ENCODE assay signal across 23 cellular contexts in the genomic region with DNA sequence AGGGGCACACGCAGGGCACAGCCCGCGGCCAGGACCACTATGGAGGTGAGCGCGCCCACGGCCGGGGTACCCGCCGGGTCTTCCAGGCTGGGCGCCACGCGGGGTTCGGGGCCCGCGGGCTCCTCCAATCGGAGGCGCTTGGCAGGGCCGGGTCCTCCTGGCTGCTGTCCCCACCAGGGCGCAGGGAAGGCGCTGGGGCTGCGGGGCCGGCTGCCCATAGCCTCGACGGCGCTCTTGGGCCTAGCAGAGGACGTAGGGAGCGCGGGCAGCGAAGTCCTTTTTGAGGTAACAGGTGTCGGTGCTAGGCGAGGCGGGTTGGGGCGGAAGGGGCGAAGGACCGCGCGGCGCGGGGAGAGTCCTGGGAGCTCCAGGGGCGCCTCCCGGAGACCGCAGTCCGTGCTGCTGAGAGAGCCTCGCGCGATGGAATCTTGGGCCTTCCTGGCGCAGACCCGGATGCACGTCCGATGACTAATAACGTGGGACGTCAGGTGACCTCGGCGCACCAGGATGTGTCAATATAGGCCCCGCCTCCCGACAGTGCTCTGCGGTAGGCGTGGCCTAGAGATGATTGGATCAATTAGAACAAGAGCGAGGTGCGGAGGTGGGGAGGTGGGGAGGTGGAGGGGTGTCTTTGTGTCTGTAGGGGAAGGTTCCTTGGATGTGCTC. TPM values are rescaled to one million over a fixed set of nuclear protein-coding genes. Genes with fewer than 3 reads are reported as not detected.
A peak's percentile ranks its signal among the peaks of the same experiment; 100 is the strongest.
DNase-seq lines count a peak whose midpoint lies in the region; ATAC-seq and TF ChIP-seq lines count a peak whose summit lies in the region.
"Had no signal": no experiment of that assay in that cellular context is flagged by ENCODE, and none has a peak within 500 bp of the region (broad histone marks: within the 10 kb centered on the region; RNA-seq: fewer than 3 reads in every experiment).

PRR23A (minus strand) TSS at position 218 of the 666 bp plus-strand sequence; CDS start at position 218, 0 bp downstream.

- H3K79me1 ChIP-seq in neuronal stem cell (ENCODE audit: low read depth, low read length) = no peaks in the 10 kb centered on the region

- peaks cover 14% of the 10 kb centered on the region for H3K27me3 Mint-ChIP-seq in activated naive CD4-positive, alpha-beta T cell treated with anti-CD3 and anti-CD28 coated beads for 36 hours (ENCODE audit: low read depth)

- peak in 2 of 3 donors; percentile 30 to 42 for DNase-seq in right cardiac atrium
- no peak for DNase-seq in right atrium auricular region (ENCODE audit: low spot score)
- no peak for DNase-seq in neuronal stem cell (ENCODE audit: low spot score)
- no peak for DNase-seq in activated naive CD4-positive, alpha-beta T cell treated with anti-CD3 and anti-CD28 coated beads for 36 hours
- no peak for DNase-seq in Karpas-422
- DNase-seq: 8988T; CD4-positive, alpha-beta memory T cell; DMS153; DMS79; GDM1; H7; HFFc6 had no signal

- H3K27ac ChIP-seq in right cardiac atrium (ENCODE audit: low read length) (no peak within 1 kb of the TSS), right atrium auricular region (no peak within 1 kb of the TSS), neuronal stem cell (replicated peaks; ENCODE audit: low read length) (no peak within 1 kb of the TSS), thymus (ENCODE audit: low read depth) (peak within 1 kb of the TSS; percentile 18), Karpas-422 (ENCODE audit: low read length) (no peak within 1 kb of the TSS)
- H3K27ac ChIP-seq: BLaER1, HL-60 had no signal

- H3K23ac ChIP-seq in neuronal stem cell (ENCODE audit: low read depth, low read length, poor library complexity) = no peak within 1 kb of the TSS

- no peak within 1 kb of the TSS for H2BK12ac ChIP-seq in neuronal stem cell (ENCODE audit: low read length)

- H4K91ac ChIP-seq in neuronal stem cell (ENCODE audit: low read depth, low read length, poor library complexity) = no peak within 1 kb of the TSS

- H3K36me3 Mint-ChIP-seq in activated naive CD4-positive, alpha-beta T cell treated with anti-CD3 and anti-CD28 coated beads for 36 hours (ENCODE audit: low read depth) = peaks cover 3% of the 10 kb centered on the region
- H3K36me3 Mint-ChIP-seq: CD14-positive monocyte had no signal

- H3K9ac ChIP-seq in neuronal stem cell (ENCODE audit: low read depth, low read length, poor library complexity) (no peak within 1 kb of the TSS), Karpas-422 (ENCODE audit: low read length) (no peak within 1 kb of the TSS)
- H3K9ac ChIP-seq: BLaER1 had no signal

- H3K27ac Mint-ChIP-seq in activated naive CD4-positive, alpha-beta T cell treated with anti-CD3 and anti-CD28 coated beads for 36 hours = no peak within 1 kb of the TSS
- H3K27ac Mint-ChIP-seq: CD14-positive monocyte, GM23338, HFFc6 had no signal

- no peaks in the 10 kb centered on the region for H3K4me1 ChIP-seq in right cardiac atrium (ENCODE audit: control insufficient read depth, insufficient read depth, low read length)
- H3K4me1 ChIP-seq in right atrium auricular region = no peaks in the 10 kb centered on the region
- no peaks in the 10 kb centered on the region for H3K4me1 ChIP-seq in neuronal stem cell (ENCODE audit: control insufficient read depth in 2 of 2, insufficient read depth in 1 of 2, low read depth in 1 of 2, low read length in 2 of 2)
- H3K4me1 ChIP-seq in thymus (ENCODE audit: control insufficient read depth, insufficient read depth, low read length) = no peaks in the 10 kb centered on the region
- no peaks in the 10 kb centered on the region for H3K4me1 ChIP-seq in Karpas-422 (ENCODE audit: low read length)
- H3K4me1 ChIP-seq: BLaER1 had no signal

- H3K18ac ChIP-seq in neuronal stem cell (ENCODE audit: low read length) = no peak within 1 kb of the TSS

- no peak within 1 kb of the TSS for H2AK5ac ChIP-seq in neuronal stem cell (ENCODE audit: low read depth, low read length)

- H4K8ac ChIP-seq in neuronal stem cell (ENCODE audit: low read depth, low read length) = no peak within 1 kb of the TSS

- WGBS in right cardiac atrium = 70% methylated on average over 60 of the region's 60 CpGs
- no CpG with 5 or more reads among the region's 60 CpGs for WGBS in neuronal stem cell (ENCODE audit: extremely low coverage in 2 of 2, insufficient read length in 2 of 2, insufficient replicate concordance in 1 of 2), 2 donors
- 77% methylated on average over 60 of the region's 60 CpGs for WGBS in thymus

- H3K4me3 ChIP-seq in right cardiac atrium (ENCODE audit: low read length) = no peak within 1 kb of the TSS
- H3K4me3 ChIP-seq in right atrium auricular region = no peak within 1 kb of the TSS
- H3K4me3 ChIP-seq in neuronal stem cell (ENCODE audit: low read length in 2 of 2) = peak within 1 kb of the TSS in 1 of 2 donors; percentile 51
- no peak within 1 kb of the TSS for H3K4me3 ChIP-seq in thymus (ENCODE audit: low read length)
- H3K4me3 ChIP-seq in Karpas-422 (ENCODE audit: low read length) = no peak within 1 kb of the TSS
- H3K4me3 ChIP-seq: BLaER1, GM23338 had no signal

- H3K36me3 ChIP-seq in right atrium auricular region (no peaks in the 10 kb centered on the region), neuronal stem cell (replicated peaks in 1 of 2; ENCODE audit: control insufficient read depth in 2 of 2, insufficient read depth in 2 of 2, low read length in 2 of 2) (no peaks in the 10 kb centered on the region), thymus (ENCODE audit: control insufficient read depth, insufficient read depth) (no peaks in the 10 kb centered on the region), Karpas-422 (ENCODE audit: insufficient read depth, low read length) (no peaks in the 10 kb centered on the region)
- H3K36me3 ChIP-seq: BLaER1 had no signal

- intact Hi-C loops in right cardiac atrium (cut with DNase I) = no loop called here
- intact Hi-C loops in activated naive CD4-positive, alpha-beta T cell treated with anti-CD3 and anti-CD28 coated beads for 36 hours (cut with micrococcal nuclease) = no loop called here

- CTCF ChIA-PET in activated naive CD4-positive, alpha-beta T cell treated with anti-CD3 and anti-CD28 coated beads for 36 hours (lab: Charles Lee) = no interaction called here

- no peaks in the 10 kb centered on the region for H3K4me1 Mint-ChIP-seq in activated naive CD4-positive, alpha-beta T cell treated with anti-CD3 and anti-CD28 coated beads for 36 hours (ENCODE audit: low read depth)
- H3K4me1 Mint-ChIP-seq: CD14-positive monocyte; CD4-positive, alpha-beta memory T cell; GM23338 had no signal

- H3K27me3 ChIP-seq in right cardiac atrium (ENCODE audit: control insufficient read depth, insufficient read depth) = no peaks in the 10 kb centered on the region
- no peaks in the 10 kb centered on the region for H3K27me3 ChIP-seq in right atrium auricular region
- no peaks in the 10 kb centered on the region for H3K27me3 ChIP-seq in neuronal stem cell (ENCODE audit: control insufficient read depth in 3 of 3, insufficient read depth in 3 of 3, low read depth in 1 of 3, low read length in 3 of 3)
- no peaks in the 10 kb centered on the region for H3K27me3 ChIP-seq in thymus (ENCODE audit: control insufficient read depth, insufficient read depth)
- H3K27me3 ChIP-seq in Karpas-422 (ENCODE audit: low read length) = no peaks in the 10 kb centered on the region
- H3K27me3 ChIP-seq: BLaER1 had no signal

- H3K79me2 ChIP-seq in Karpas-422 (ENCODE audit: low read length) = no peaks in the 10 kb centered on the region

- H3K14ac ChIP-seq in neuronal stem cell (ENCODE audit: low read length) = peak within 1 kb of the TSS; percentile 56

- H2AFZ ChIP-seq in neuronal stem cell (ENCODE audit: low read length) = no peak within 1 kb of the TSS
- H2AFZ ChIP-seq in Karpas-422 (ENCODE audit: low read length) = no peak within 1 kb of the TSS
- H2AFZ ChIP-seq: GM23338 had no signal

- H3K9me3 ChIP-seq in right cardiac atrium (ENCODE audit: control insufficient read depth, low read length) (no peaks in the 10 kb centered on the region), right atrium auricular region (peaks cover 0 to 15% of the 10 kb centered on the region in 2 donors), neuronal stem cell (replicated peaks in 1 of 2; ENCODE audit: control insufficient read depth in 2 of 2, insufficient read depth in 1 of 2, low read depth in 1 of 2, low read length in 2 of 2) (peaks cover 0 to 3% of the 10 kb centered on the region in 2 donors), thymus (ENCODE audit: control insufficient read depth) (no peaks in the 10 kb centered on the region), Karpas-422 (ENCODE audit: low read length) (no peaks in the 10 kb centered on the region)

- H2BK15ac ChIP-seq in neuronal stem cell (ENCODE audit: low read length) = no peak within 1 kb of the TSS

- peak in 1 of 2 donors; percentile 14 for ATAC-seq in right cardiac atrium
- no peak for ATAC-seq in GM19324 (IDR thresholded peaks at IDR 0.05; ENCODE audit: low FRiP score, unreplicated experiment)
- ATAC-seq: GM23338, HCT116 had no signal

- no peak within 1 kb of the TSS for H2BK5ac ChIP-seq in neuronal stem cell (ENCODE audit: low read length)

- H2BK120ac ChIP-seq in neuronal stem cell (ENCODE audit: low read depth, low read length) = no peak within 1 kb of the TSS

- H3K4me3 Mint-ChIP-seq in activated naive CD4-positive, alpha-beta T cell treated with anti-CD3 and anti-CD28 coated beads for 36 hours = no peak within 1 kb of the TSS
- H3K4me3 Mint-ChIP-seq: CD14-positive monocyte; CD4-positive, alpha-beta memory T cell; GM23338; HFFc6 had no signal

- H3K4me2 ChIP-seq in neuronal stem cell (ENCODE audit: insufficient read depth, low read length, poor library complexity, severe bottlenecking) (no peak within 1 kb of the TSS), Karpas-422 (ENCODE audit: low read depth, low read length, poor library complexity, severe bottlenecking) (no peak within 1 kb of the TSS)
- H3K4me2 ChIP-seq: BLaER1, GM23338 had no signal

- no peaks in the 10 kb centered on the region for H3K9me2 ChIP-seq in Karpas-422 (replicated peaks; ENCODE audit: insufficient read depth, low read length)

- H3K9me3 Mint-ChIP-seq in activated naive CD4-positive, alpha-beta T cell treated with anti-CD3 and anti-CD28 coated beads for 36 hours = peaks cover 17% of the 10 kb centered on the region

- H4K20me1 ChIP-seq in Karpas-422 (ENCODE audit: insufficient read depth, low read depth, low read length) = no peaks in the 10 kb centered on the region
- H4K20me1 ChIP-seq: BLaER1 had no signal

- TF ChIP-seq CTCF in right atrium auricular region (IDR thresholded peaks at IDR 0.05) = no peak

- no peak within 1 kb of the TSS for H3K4ac ChIP-seq in neuronal stem cell (ENCODE audit: low read length)

RNA-seq across cellular contexts. Expression of gene PRR23A, which starts in this region (rescaled TPM):
- total RNA-seq in right cardiac atrium (not detected), right atrium auricular region (not detected)
- polyA plus RNA-seq in right cardiac atrium (not detected), thymus (0.05 TPM)
- polyA plus RNA-seq in neuronal stem cell (2013, experiment 1 of 2) = not detected
- not detected for polyA plus RNA-seq in neuronal stem cell (2013, experiment 2 of 2)
- total RNA-seq in activated naive CD4-positive, alpha-beta T cell treated with anti-CD3 and anti-CD28 coated beads for 36 hours = not detected
- total RNA-seq in Karpas-422 (2014; rRNA removed; shearing (Covaris generic); ENCODE audit: low replicate concordance) = not detected in 2 replicates
- total RNA-seq: A673; CD4-positive, alpha-beta memory T cell; Daoy; GM23338; H7; HFFc6; HT1080 had no signal
- polyA plus RNA-seq: AG04450; CD14-positive monocyte; CD4-positive, alpha-beta memory T cell; GM23338 had no signal

Comparison
In these comparisons a context has a peak if more than half of its experiments do, and no peak if none do; other contexts are left out.
1. Peak in DNase-seq in right cardiac atrium; RNA of the gene not detected or under 1 TPM.